ENCODE assay signal across 1 cellular context in the genomic region with DNA sequence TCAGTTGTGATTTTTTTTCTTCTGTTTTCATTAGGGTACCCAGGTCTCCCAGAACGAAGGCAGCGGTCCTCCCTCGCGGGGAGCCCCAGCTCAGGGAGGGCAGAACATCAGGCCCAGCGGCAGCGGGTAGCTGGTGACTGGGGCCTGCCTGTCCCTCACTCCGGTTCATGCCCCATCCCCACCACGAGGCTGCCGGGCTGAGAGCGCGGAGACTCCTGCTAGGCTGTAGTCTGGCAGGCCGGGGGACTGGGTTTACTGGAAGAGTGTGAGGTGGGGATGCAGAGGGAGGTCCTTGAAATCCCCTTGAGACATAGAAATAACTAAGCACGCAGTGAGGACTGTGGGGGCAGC.
TF ChIP-seq lines count a peak whose summit lies in the region.

No MANE protein-coding gene starts in this region.

TF ChIP-seq in H1, 55 proteins besides CTCF, POLR2A, EP300 and RAD21:
- TF ChIP-seq, protein P1, sequence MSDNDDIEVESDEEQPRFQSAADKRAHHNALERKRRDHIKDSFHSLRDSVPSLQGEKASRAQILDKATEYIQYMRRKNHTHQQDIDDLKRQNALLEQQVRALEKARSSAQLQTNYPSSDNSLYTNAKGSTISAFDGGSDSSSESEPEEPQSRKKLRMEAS (IDR thresholded peaks at IDR 0.05) = peak; percentile 66
- TF ChIP-seq SUZ12 (IDR thresholded peaks at IDR 0.05; ENCODE audit: low read length) = 0 out of 2 replicates have a peak, but pooled peaks have one; percentile 36
- TF ChIP-seq TEAD4 (IDR thresholded peaks at IDR 0.05; ENCODE audit: low read depth, low read length) = no peak
- TF ChIP-seq EZH2 (IDR thresholded peaks at IDR 0.05; ENCODE audit: low read depth, low read length, severe bottlenecking) = peak; percentile 46
